ENCODE assay signal across 1 cellular context in the genomic region with DNA sequence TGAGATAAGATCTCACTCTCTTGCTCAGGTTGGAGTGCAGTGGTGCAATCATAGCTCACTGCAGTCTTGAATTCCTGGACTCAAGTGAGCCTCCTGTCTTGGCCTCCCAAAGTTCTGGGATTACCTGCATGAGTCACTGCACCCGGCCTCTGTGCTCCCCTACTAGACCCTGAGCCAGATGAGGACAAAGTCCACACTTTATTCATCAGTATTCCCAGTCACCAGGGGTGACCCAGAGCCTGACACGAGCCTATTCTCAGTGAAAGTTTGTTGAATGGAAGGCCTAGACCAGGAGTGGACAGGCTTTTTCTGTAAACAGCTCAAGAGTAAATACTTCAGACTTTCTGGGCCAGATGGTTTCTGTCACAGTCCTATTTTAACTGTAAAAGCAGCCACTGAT.
TF ChIP-seq lines count a peak whose summit lies in the region.

No MANE protein-coding gene starts in this region.

TF ChIP-seq in HepG2, 621 proteins besides CTCF, POLR2A, EP300 and RAD21 (continued from another document and continues in another):
- TF ChIP-seq, protein P1, sequence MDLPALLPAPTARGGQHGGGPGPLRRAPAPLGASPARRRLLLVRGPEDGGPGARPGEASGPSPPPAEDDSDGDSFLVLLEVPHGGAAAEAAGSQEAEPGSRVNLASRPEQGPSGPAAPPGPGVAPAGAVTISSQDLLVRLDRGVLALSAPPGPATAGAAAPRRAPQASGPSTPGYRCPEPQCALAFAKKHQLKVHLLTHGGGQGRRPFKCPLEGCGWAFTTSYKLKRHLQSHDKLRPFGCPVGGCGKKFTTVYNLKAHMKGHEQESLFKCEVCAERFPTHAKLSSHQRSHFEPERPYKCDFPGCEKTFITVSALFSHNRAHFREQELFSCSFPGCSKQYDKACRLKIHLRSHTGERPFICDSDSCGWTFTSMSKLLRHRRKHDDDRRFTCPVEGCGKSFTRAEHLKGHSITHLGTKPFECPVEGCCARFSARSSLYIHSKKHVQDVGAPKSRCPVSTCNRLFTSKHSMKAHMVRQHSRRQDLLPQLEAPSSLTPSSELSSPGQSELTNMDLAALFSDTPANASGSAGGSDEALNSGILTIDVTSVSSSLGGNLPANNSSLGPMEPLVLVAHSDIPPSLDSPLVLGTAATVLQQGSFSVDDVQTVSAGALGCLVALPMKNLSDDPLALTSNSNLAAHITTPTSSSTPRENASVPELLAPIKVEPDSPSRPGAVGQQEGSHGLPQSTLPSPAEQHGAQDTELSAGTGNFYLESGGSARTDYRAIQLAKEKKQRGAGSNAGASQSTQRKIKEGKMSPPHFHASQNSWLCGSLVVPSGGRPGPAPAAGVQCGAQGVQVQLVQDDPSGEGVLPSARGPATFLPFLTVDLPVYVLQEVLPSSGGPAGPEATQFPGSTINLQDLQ (CRISPR knock-in tag; IDR thresholded peaks at IDR 0.05) = no peak
- TF ChIP-seq GLI4 (CRISPR knock-in tag; IDR thresholded peaks at IDR 0.05; ENCODE audit: borderline replicate concordance) (no peak), U2AF2 (IDR thresholded peaks at IDR 0.05; ENCODE audit: low read depth, low read length) (no peak), ZNF766 (CRISPR knock-in tag; IDR thresholded peaks at IDR 0.05; ENCODE audit: borderline replicate concordance) (0 out of 2 replicates have a peak, but pooled peaks have one; percentile 21), REPIN1 (CRISPR knock-in tag; IDR thresholded peaks at IDR 0.05; ENCODE audit: borderline replicate concordance, low read depth) (peak; percentile 52; the same call in 1 of the 2 replicates), NFYC (CRISPR knock-in tag; IDR thresholded peaks at IDR 0.05) (no peak), ZNF20 (CRISPR knock-in tag; IDR thresholded peaks at IDR 0.05) (no peak), ZNF737 (CRISPR knock-in tag; IDR thresholded peaks at IDR 0.05; ENCODE audit: borderline replicate concordance) (no peak), CBX1 (IDR thresholded peaks at IDR 0.05; ENCODE audit: low read depth) (no peak), CAMTA2 (CRISPR knock-in tag; IDR thresholded peaks at IDR 0.05; ENCODE audit: borderline replicate concordance) (no peak), ZFP36L2 (CRISPR knock-in tag; IDR thresholded peaks at IDR 0.05) (no peak), SMARCC2 (IDR thresholded peaks at IDR 0.05) (no peak), ZNF749 (CRISPR knock-in tag; IDR thresholded peaks at IDR 0.05; ENCODE audit: borderline replicate concordance) (no peak), NFYB (CRISPR knock-in tag; IDR thresholded peaks at IDR 0.05) (no peak), FOXA1 (IDR thresholded peaks at IDR 0.05) (no peak), FOXA1 (CRISPR knock-in tag; IDR thresholded peaks at IDR 0.05) (no peak), RFX3 (CRISPR knock-in tag; IDR thresholded peaks at IDR 0.05) (no peak), ZNF75D (CRISPR knock-in tag; IDR thresholded peaks at IDR 0.05; ENCODE audit: borderline replicate concordance) (no peak), TOPORS (CRISPR knock-in tag; IDR thresholded peaks at IDR 0.05) (no peak), ZSCAN22 (CRISPR knock-in tag; IDR thresholded peaks at IDR 0.05) (no peak), PCBP1 (IDR thresholded peaks at IDR 0.05; ENCODE audit: borderline replicate concordance, low read depth, low read length) (no peak), ZNF30 (CRISPR knock-in tag; IDR thresholded peaks at IDR 0.05) (no peak), ZNF761 (CRISPR knock-in tag; conservative IDR thresholded peaks at IDR 0.05) (no peak), ZNF24 (IDR thresholded peaks at IDR 0.05) (no peak), HCFC1 (IDR thresholded peaks at IDR 0.05; ENCODE audit: low read depth, low read length) (no peak), RELA (CRISPR knock-in tag; IDR thresholded peaks at IDR 0.05) (no peak), NONO (IDR thresholded peaks at IDR 0.05) (no peak), NONO (CRISPR knock-in tag; conservative IDR thresholded peaks at IDR 0.05) (no peak), FLYWCH1 (CRISPR knock-in tag; IDR thresholded peaks at IDR 0.05) (no peak), ZNF780A (CRISPR knock-in tag; IDR thresholded peaks at IDR 0.05) (no peak), PHF21A (CRISPR knock-in tag; IDR thresholded peaks at IDR 0.05) (peak; percentile 86), ESRRA (CRISPR knock-in tag; IDR thresholded peaks at IDR 0.05; ENCODE audit: low read depth) (peak; percentile 58; the same call in 1 of the 2 replicates), ZNF326 (CRISPR knock-in tag; IDR thresholded peaks at IDR 0.05; ENCODE audit: borderline replicate concordance) (no peak), IKZF4 (CRISPR knock-in tag; IDR thresholded peaks at IDR 0.05; ENCODE audit: borderline replicate concordance, low read depth, not compliant biosample characterization) (no peak), HOXD1 (CRISPR knock-in tag; IDR thresholded peaks at IDR 0.05) (no peak), ZSCAN12 (CRISPR knock-in tag; IDR thresholded peaks at IDR 0.05) (no peak), ZNF547 (CRISPR knock-in tag; IDR thresholded peaks at IDR 0.05) (no peak), HDAC1 (CRISPR knock-in tag; IDR thresholded peaks at IDR 0.05) (peak; percentile 57), ZNF713 (CRISPR knock-in tag; IDR thresholded peaks at IDR 0.05) (no peak), ZNF484 (CRISPR knock-in tag; IDR thresholded peaks at IDR 0.05; ENCODE audit: borderline replicate concordance, low read depth) (no peak), RBAK (CRISPR knock-in tag; IDR thresholded peaks at IDR 0.05) (0 out of 2 replicates have a peak, but pooled peaks have one; percentile 31)
- TF ChIP-seq, protein P2, sequence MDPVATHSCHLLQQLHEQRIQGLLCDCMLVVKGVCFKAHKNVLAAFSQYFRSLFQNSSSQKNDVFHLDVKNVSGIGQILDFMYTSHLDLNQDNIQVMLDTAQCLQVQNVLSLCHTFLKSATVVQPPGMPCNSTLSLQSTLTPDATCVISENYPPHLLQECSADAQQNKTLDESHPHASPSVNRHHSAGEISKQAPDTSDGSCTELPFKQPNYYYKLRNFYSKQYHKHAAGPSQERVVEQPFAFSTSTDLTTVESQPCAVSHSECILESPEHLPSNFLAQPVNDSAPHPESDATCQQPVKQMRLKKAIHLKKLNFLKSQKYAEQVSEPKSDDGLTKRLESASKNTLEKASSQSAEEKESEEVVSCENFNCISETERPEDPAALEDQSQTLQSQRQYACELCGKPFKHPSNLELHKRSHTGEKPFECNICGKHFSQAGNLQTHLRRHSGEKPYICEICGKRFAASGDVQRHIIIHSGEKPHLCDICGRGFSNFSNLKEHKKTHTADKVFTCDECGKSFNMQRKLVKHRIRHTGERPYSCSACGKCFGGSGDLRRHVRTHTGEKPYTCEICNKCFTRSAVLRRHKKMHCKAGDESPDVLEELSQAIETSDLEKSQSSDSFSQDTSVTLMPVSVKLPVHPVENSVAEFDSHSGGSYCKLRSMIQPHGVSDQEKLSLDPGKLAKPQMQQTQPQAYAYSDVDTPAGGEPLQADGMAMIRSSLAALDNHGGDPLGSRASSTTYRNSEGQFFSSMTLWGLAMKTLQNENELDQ (CRISPR knock-in tag; IDR thresholded peaks at IDR 0.05; ENCODE audit: borderline replicate concordance) = no peak
- TF ChIP-seq, protein P3, sequence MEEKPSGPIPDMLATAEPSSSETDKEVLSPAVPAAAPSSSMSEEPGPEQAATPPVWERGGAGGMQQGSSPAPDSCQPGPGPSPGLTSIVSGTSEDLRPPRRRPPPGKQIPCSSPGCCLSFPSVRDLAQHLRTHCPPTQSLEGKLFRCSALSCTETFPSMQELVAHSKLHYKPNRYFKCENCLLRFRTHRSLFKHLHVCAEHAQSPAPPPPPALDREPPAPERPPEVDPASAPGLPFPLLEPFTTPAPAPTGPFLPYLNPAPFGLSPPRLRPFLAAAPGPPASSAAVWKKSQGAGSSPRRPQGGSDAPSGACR (CRISPR knock-in tag; IDR thresholded peaks at IDR 0.05) = no peak
- TF ChIP-seq, protein P4, sequence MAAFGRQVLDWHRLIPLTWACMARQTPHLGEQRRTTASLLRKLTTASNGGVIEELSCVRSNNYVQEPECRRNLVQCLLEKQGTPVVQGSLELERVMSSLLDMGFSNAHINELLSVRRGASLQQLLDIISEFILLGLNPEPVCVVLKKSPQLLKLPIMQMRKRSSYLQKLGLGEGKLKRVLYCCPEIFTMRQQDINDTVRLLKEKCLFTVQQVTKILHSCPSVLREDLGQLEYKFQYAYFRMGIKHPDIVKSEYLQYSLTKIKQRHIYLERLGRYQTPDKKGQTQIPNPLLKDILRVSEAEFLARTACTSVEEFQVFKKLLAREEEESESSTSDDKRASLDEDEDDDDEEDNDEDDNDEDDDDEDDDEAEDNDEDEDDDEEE (CRISPR knock-in tag; IDR thresholded peaks at IDR 0.05) = no peak
- TF ChIP-seq, protein P5, sequence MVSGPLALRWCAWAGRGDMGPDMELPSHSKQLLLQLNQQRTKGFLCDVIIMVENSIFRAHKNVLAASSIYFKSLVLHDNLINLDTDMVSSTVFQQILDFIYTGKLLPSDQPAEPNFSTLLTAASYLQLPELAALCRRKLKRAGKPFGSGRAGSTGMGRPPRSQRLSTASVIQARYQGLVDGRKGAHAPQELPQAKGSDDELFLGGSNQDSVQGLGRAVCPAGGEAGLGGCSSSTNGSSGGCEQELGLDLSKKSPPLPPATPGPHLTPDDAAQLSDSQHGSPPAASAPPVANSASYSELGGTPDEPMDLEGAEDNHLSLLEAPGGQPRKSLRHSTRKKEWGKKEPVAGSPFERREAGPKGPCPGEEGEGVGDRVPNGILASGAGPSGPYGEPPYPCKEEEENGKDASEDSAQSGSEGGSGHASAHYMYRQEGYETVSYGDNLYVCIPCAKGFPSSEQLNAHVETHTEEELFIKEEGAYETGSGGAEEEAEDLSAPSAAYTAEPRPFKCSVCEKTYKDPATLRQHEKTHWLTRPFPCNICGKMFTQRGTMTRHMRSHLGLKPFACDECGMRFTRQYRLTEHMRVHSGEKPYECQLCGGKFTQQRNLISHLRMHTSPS (CRISPR knock-in tag; IDR thresholded peaks at IDR 0.05; ENCODE audit: low read depth) = no peak; the same call in 1 of the 2 replicates
- TF ChIP-seq, protein P6, sequence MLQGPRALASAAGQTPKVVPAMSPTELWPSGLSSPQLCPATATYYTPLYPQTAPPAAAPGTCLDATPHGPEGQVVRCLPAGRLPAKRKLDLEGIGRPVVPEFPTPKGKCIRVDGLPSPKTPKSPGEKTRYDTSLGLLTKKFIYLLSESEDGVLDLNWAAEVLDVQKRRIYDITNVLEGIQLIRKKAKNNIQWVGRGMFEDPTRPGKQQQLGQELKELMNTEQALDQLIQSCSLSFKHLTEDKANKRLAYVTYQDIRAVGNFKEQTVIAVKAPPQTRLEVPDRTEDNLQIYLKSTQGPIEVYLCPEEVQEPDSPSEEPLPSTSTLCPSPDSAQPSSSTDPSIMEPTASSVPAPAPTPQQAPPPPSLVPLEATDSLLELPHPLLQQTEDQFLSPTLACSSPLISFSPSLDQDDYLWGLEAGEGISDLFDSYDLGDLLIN (CRISPR knock-in tag; IDR thresholded peaks at IDR 0.05; ENCODE audit: borderline replicate concordance) = no peak
- TF ChIP-seq, protein P7, sequence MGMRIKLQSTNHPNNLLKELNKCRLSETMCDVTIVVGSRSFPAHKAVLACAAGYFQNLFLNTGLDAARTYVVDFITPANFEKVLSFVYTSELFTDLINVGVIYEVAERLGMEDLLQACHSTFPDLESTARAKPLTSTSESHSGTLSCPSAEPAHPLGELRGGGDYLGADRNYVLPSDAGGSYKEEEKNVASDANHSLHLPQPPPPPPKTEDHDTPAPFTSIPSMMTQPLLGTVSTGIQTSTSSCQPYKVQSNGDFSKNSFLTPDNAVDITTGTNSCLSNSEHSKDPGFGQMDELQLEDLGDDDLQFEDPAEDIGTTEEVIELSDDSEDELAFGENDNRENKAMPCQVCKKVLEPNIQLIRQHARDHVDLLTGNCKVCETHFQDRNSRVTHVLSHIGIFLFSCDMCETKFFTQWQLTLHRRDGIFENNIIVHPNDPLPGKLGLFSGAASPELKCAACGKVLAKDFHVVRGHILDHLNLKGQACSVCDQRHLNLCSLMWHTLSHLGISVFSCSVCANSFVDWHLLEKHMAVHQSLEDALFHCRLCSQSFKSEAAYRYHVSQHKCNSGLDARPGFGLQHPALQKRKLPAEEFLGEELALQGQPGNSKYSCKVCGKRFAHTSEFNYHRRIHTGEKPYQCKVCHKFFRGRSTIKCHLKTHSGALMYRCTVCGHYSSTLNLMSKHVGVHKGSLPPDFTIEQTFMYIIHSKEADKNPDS (CRISPR knock-in tag; IDR thresholded peaks at IDR 0.05) = no peak
- TF ChIP-seq, protein P8, sequence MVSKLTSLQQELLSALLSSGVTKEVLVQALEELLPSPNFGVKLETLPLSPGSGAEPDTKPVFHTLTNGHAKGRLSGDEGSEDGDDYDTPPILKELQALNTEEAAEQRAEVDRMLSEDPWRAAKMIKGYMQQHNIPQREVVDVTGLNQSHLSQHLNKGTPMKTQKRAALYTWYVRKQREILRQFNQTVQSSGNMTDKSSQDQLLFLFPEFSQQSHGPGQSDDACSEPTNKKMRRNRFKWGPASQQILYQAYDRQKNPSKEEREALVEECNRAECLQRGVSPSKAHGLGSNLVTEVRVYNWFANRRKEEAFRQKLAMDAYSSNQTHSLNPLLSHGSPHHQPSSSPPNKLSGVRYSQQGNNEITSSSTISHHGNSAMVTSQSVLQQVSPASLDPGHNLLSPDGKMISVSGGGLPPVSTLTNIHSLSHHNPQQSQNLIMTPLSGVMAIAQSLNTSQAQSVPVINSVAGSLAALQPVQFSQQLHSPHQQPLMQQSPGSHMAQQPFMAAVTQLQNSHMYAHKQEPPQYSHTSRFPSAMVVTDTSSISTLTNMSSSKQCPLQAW (CRISPR knock-in tag; IDR thresholded peaks at IDR 0.05) = peak; percentile 50; the same call in 1 of the 2 replicates
- TF ChIP-seq, protein P9, sequence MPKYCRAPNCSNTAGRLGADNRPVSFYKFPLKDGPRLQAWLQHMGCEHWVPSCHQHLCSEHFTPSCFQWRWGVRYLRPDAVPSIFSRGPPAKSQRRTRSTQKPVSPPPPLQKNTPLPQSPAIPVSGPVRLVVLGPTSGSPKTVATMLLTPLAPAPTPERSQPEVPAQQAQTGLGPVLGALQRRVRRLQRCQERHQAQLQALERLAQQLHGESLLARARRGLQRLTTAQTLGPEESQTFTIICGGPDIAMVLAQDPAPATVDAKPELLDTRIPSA (CRISPR knock-in tag; IDR thresholded peaks at IDR 0.05; ENCODE audit: borderline replicate concordance) = no peak
- TF ChIP-seq, protein P10, sequence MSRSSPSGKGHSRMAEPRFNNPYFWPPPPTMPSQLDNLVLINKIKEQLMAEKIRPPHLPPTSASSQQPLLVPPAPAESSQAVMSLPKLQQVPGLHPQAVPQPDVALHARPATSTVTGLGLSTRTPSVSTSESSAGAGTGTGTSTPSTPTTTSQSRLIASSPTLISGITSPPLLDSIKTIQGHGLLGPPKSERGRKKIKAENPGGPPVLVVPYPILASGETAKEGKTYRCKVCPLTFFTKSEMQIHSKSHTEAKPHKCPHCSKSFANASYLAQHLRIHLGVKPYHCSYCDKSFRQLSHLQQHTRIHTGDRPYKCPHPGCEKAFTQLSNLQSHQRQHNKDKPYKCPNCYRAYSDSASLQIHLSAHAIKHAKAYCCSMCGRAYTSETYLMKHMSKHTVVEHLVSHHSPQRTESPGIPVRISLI (CRISPR knock-in tag; IDR thresholded peaks at IDR 0.05; ENCODE audit: borderline replicate concordance) = no peak
- TF ChIP-seq, protein P11, sequence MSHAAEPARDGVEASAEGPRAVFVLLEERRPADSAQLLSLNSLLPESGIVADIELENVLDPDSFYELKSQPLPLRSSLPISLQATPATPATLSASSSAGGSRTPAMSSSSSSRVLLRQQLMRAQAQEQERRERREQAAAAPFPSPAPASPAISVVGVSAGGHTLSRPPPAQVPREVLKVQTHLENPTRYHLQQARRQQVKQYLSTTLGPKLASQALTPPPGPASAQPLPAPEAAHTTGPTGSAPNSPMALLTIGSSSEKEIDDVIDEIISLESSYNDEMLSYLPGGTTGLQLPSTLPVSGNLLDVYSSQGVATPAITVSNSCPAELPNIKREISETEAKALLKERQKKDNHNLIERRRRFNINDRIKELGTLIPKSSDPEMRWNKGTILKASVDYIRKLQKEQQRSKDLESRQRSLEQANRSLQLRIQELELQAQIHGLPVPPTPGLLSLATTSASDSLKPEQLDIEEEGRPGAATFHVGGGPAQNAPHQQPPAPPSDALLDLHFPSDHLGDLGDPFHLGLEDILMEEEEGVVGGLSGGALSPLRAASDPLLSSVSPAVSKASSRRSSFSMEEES (CRISPR knock-in tag; IDR thresholded peaks at IDR 0.05) = no peak
